Comparison of ENCODE assay signal across 8 cellular contexts in genomic region chr1:37476460-37477197, GRCh38. TPM values are rescaled to one million over a fixed set of nuclear protein-coding genes. Genes with fewer than 3 reads are reported as not detected.
DNase-seq lines count a peak whose midpoint lies in the region; ATAC-seq, FAIRE-seq and TF ChIP-seq lines count a peak whose summit lies in the region.

No MANE protein-coding gene starts in this region.

- H3K36me3 ChIP-seq in GM23338 (ENCODE audit: insufficient read depth): no peaks in the 10 kb centered on the region
- H3K36me3 ChIP-seq in neural progenitor cell: no peaks in the 10 kb centered on the region

- peak overlapping the region; percentile 90 for H3K27ac ChIP-seq in GM23338 (ENCODE audit: low read depth)
- no peak overlapping the region for H3K27ac ChIP-seq in neural progenitor cell

- peaks cover 35% of the 10 kb centered on the region for H3K36me3 Mint-ChIP-seq in GM23338 (ENCODE audit: low read depth)
- H3K36me3 Mint-ChIP-seq in neural progenitor cell: no peaks in the 10 kb centered on the region

- peaks cover 25% of the 10 kb centered on the region for H3K27me3 Mint-ChIP-seq in GM23338 (ENCODE audit: insufficient read depth, low read depth, poor library complexity)
- peaks cover 17% of the 10 kb centered on the region for H3K27me3 Mint-ChIP-seq in neural progenitor cell (ENCODE audit: insufficient read depth, low read depth)

- no peaks in the 10 kb centered on the region for H4K20me1 ChIP-seq in GM23338 (replicated peaks; ENCODE audit: insufficient read depth)
- peaks cover 3% of the 10 kb centered on the region for H4K20me1 ChIP-seq in neural progenitor cell (ENCODE audit: low read depth)

- FAIRE-seq in GM19239 (lab: Jason Lieb, UNC): no peak

- H3K27ac Mint-ChIP-seq in GM23338: peak overlapping the region; percentile 95
- peak overlapping the region; percentile 37 for H3K27ac Mint-ChIP-seq in neural progenitor cell

- H3K79me2 ChIP-seq in GM23338 (replicated peaks; ENCODE audit: insufficient read depth) (peaks cover 29% of the 10 kb centered on the region), neural progenitor cell (ENCODE audit: low read depth) (no peaks in the 10 kb centered on the region)

- H3K9me3 ChIP-seq in neural progenitor cell (ENCODE audit: low read depth): no peaks in the 10 kb centered on the region

- H2AFZ ChIP-seq in GM23338 (no peak overlapping the region), neural progenitor cell (replicated peaks) (no peak overlapping the region)

- H3K4me1 Mint-ChIP-seq in GM23338 (peaks cover 56% of the 10 kb centered on the region), neural progenitor cell (peaks cover 43% of the 10 kb centered on the region)

- H3K9me3 Mint-ChIP-seq in GM23338: no peaks in the 10 kb centered on the region
- no peaks in the 10 kb centered on the region for H3K9me3 Mint-ChIP-seq in neural progenitor cell

- DNase-seq in AG08396 (ENCODE audit: low spot score) (peak; percentile 77), GM23338 (ENCODE audit: low spot score) (no peak), fibroblast of peridontal ligament (ENCODE audit: extremely low read depth) (peak; percentile 82), neural progenitor cell (ENCODE audit: low spot score) (no peak), GM19239 (ENCODE audit: insufficient read length, low spot score) (no peak)

- H3K4me2 ChIP-seq in GM23338 (peak overlapping the region; percentile 94), neural progenitor cell (peak overlapping the region; percentile 13)

- no peak overlapping the region for H3K9ac ChIP-seq in neural progenitor cell

- H3K4me3 ChIP-seq in GM23338 (peak overlapping the region; percentile 77), WI38 (ENCODE audit: low read depth, low read length) (peak overlapping the region; percentile 82), neural progenitor cell (no peak overlapping the region)

- TF ChIP-seq CTCF in GM23338 (conservative IDR thresholded peaks at IDR 0.05; ENCODE audit: low read depth in 2 of 2) (no peak), WI38 (IDR thresholded peaks at IDR 0.05; ENCODE audit: low read depth, low read length) (no peak), neural progenitor cell (IDR thresholded peaks at IDR 0.05) (no peak)

- H3K9me2 ChIP-seq in GM23338 (ENCODE audit: insufficient read depth): no peaks in the 10 kb centered on the region

- no peaks in the 10 kb centered on the region for H3F3A ChIP-seq in GM23338 (replicated peaks; ENCODE audit: low read depth)
- peaks cover 3% of the 10 kb centered on the region for H3F3A ChIP-seq in neural progenitor cell (ENCODE audit: low read depth)

- peak overlapping the region; percentile 79 for H3K4me3 Mint-ChIP-seq in GM23338
- H3K4me3 Mint-ChIP-seq in neural progenitor cell: peak overlapping the region; percentile 46

- ATAC-seq in GM23338: no peak
- no peak for ATAC-seq in HG03432 (IDR thresholded peaks at IDR 0.05; ENCODE audit: unreplicated experiment)
- ATAC-seq in HG02938 (IDR thresholded peaks at IDR 0.05; ENCODE audit: unreplicated experiment): no peak

- H3K4me1 ChIP-seq in GM23338 (ENCODE audit: insufficient read depth) (peaks cover 52% of the 10 kb centered on the region), neural progenitor cell (peaks cover 9% of the 10 kb centered on the region)

- H3K27me3 ChIP-seq in GM23338 (ENCODE audit: insufficient read depth): peaks cover 15% of the 10 kb centered on the region
- peaks cover 33% of the 10 kb centered on the region for H3K27me3 ChIP-seq in neural progenitor cell

TF ChIP-seq in GM23338, 12 proteins besides CTCF, POLR2A, EP300 and RAD21 (continues in another document):
- no peak for TF ChIP-seq ZNF114 (CRISPR knock-in tag; IDR thresholded peaks at IDR 0.05)
- TF ChIP-seq ZNF462 (CRISPR knock-in tag; IDR thresholded peaks at IDR 0.05): no peak
- no peak for TF ChIP-seq NANOG (IDR thresholded peaks at IDR 0.05; ENCODE audit: borderline replicate concordance)
- TF ChIP-seq JUNB (IDR thresholded peaks at IDR 0.05; ENCODE audit: unreplicated experiment): no peak
- TF ChIP-seq STAT1 (IDR thresholded peaks at IDR 0.05; ENCODE audit: unreplicated experiment): no peak
- no peak for TF ChIP-seq CREB1 (CRISPR knock-in tag; IDR thresholded peaks at IDR 0.05; ENCODE audit: low read depth)
- TF ChIP-seq POLR2AphosphoS5 (IDR thresholded peaks at IDR 0.05; ENCODE audit: low read depth): no peak

RNA-seq across cellular contexts. Expression of gene ZC3H12A, which starts 2.2 kb away (rescaled TPM):
- total RNA-seq in GM23338 (2014; rRNA removed; shearing (Covaris generic)): 7.0 and 9.3 TPM in 2 replicates
- 7.3 and 9.0 TPM in 2 replicates for polyA plus RNA-seq in GM23338 (2016; fragmentation: Nextera tagmentation; extraction: Ambion mirVana)
- 1.2 and 3.5 TPM in 2 replicates for total RNA-seq in neural progenitor cell (ENCODE audit: low replicate concordance)

RNA-seq across cellular contexts. Expression of gene MEAF6, which starts 37.9 kb away (rescaled TPM):
- 58.9 and 64.5 TPM in 2 replicates for total RNA-seq in GM23338 (2014; rRNA removed; shearing (Covaris generic))
- polyA plus RNA-seq in GM23338 (2016; fragmentation: Nextera tagmentation; extraction: Ambion mirVana): 53.5 and 60.1 TPM in 2 replicates
- total RNA-seq in neural progenitor cell (ENCODE audit: low replicate concordance): 83.4 and 127 TPM in 2 replicates

Comparison
In these comparisons a context has a peak if more than half of its experiments do, and no peak if none do; other contexts are left out.
1. DNase-seq: peak in AG08396 (single experiment) and fibroblast of peridontal ligament (single experiment); none in GM23338 (single experiment), neural progenitor cell (single experiment) and GM19239 (single experiment).